ENCODE assay signal across 8 cellular contexts in genomic region chr5:82347213-82347947, GRCh38.
DNase-seq lines count a peak whose midpoint lies in the region; ATAC-seq and TF ChIP-seq lines count a peak whose summit lies in the region.

No MANE protein-coding gene starts in this region.

- peaks cover 12% of the 10 kb centered on the region for H3K4me1 ChIP-seq in hepatocyte (ENCODE audit: insufficient read depth)

- no peaks in the 10 kb centered on the region for H3K79me2 ChIP-seq in hepatocyte

- no peak overlapping the region for H3K4me3 ChIP-seq in hepatocyte

- no peaks in the 10 kb centered on the region for H4K20me1 ChIP-seq in hepatocyte (ENCODE audit: insufficient read depth, poor library complexity, severe bottlenecking)

- no peak overlapping the region for H3K4me2 ChIP-seq in hepatocyte

- peak overlapping the region; percentile 43 for H3K27ac ChIP-seq in hepatocyte

- no peak for ATAC-seq in GM18498 (IDR thresholded peaks at IDR 0.05; ENCODE audit: unreplicated experiment)

- H3K9me3 ChIP-seq in hepatocyte (ENCODE audit: low read depth): no peaks in the 10 kb centered on the region

- no peaks in the 10 kb centered on the region for H3K36me3 ChIP-seq in hepatocyte (replicated peaks; ENCODE audit: insufficient read depth, low read depth)

- no peak for TF ChIP-seq CTCF in hepatocyte (IDR thresholded peaks at IDR 0.05; ENCODE audit: poor library complexity)

- 64% methylated on average over 12 of the region's 12 CpGs for WGBS in hepatocyte (ENCODE audit: low lambda C conversion rate, missing lambda C conversion rate)

- no peaks in the 10 kb centered on the region for H3K9me2 ChIP-seq in hepatocyte (replicated peaks; ENCODE audit: insufficient read depth)

- DNase-seq in HT1080 (ENCODE audit: low read depth): peak; percentile 40
- DNase-seq in amniotic stem cell (lab: John Stamatoyannopoulos, UW): peak; percentile 69
- peak; percentile 46 for DNase-seq in hepatocyte (ENCODE audit: low spot score)
- DNase-seq in smooth muscle cell of the brain vasculature (ENCODE audit: low read depth, low spot score): peak; percentile 79
- no peak for DNase-seq in NCI-H226
- DNase-seq in NCI-H1092 treated with DMSO at 0.1 percent for 48 hours (lab: John Stamatoyannopoulos, UW): no peak
- DNase-seq in NCI-H2171 treated with DMSO at 0.1 percent for 48 hours (lab: John Stamatoyannopoulos, UW): no peak

- H2AFZ ChIP-seq in hepatocyte: no peak overlapping the region

- no peaks in the 10 kb centered on the region for H3K27me3 ChIP-seq in hepatocyte

Comparison
In these comparisons a context has a peak if more than half of its experiments do, and no peak if none do; other contexts are left out.
1. DNase-seq: peak in HT1080 (single experiment), amniotic stem cell (single experiment), hepatocyte (single experiment) and smooth muscle cell of the brain vasculature (single experiment); none in NCI-H226 (single experiment), NCI-H1092 treated with DMSO at 0.1 percent for 48 hours (single experiment) and NCI-H2171 treated with DMSO at 0.1 percent for 48 hours (single experiment).